In genomic region chr1:156920233-156921052, GRCh38 we compare ENCODE assay signal across 1 cellular context.
TF ChIP-seq lines count a peak whose summit lies in the region.

Gene LRRC71 (plus strand): TSS chr1:156920632. CDS start chr1:156920804, 172 bp downstream.

TF ChIP-seq in WTC11, 78 proteins besides CTCF, POLR2A, EP300 and RAD21 (continued from another document):
- TF ChIP-seq ZNF532 (CRISPR knock-in tag; IDR thresholded peaks at IDR 0.05; ENCODE audit: borderline replicate concordance) (no peak), ZNF138 (CRISPR knock-in tag; conservative IDR thresholded peaks at IDR 0.05) (no peak), CDX4 (CRISPR knock-in tag; IDR thresholded peaks at IDR 0.05; ENCODE audit: borderline replicate concordance) (no peak), ATF6 (CRISPR knock-in tag; IDR thresholded peaks at IDR 0.05) (no peak), ZNF219 (CRISPR knock-in tag; IDR thresholded peaks at IDR 0.05; ENCODE audit: borderline replicate concordance) (no peak), ZNF121 (CRISPR knock-in tag; IDR thresholded peaks at IDR 0.05) (no peak), CBFB (CRISPR knock-in tag; IDR thresholded peaks at IDR 0.05; ENCODE audit: low read depth) (no peak), FOXK1 (CRISPR knock-in tag; IDR thresholded peaks at IDR 0.05) (no peak), MYBL2 (CRISPR knock-in tag; IDR thresholded peaks at IDR 0.05) (no peak), IRF2 (CRISPR knock-in tag; IDR thresholded peaks at IDR 0.05; ENCODE audit: borderline replicate concordance, low read depth) (no peak), PRDM15 (CRISPR knock-in tag; IDR thresholded peaks at IDR 0.05) (peak; percentile 33; the same call in 1 of the 2 replicates), RORB (CRISPR knock-in tag; IDR thresholded peaks at IDR 0.05) (no peak), ZNF416 (CRISPR knock-in tag; IDR thresholded peaks at IDR 0.05) (0 out of 2 replicates have a peak, but pooled peaks have one; percentile 12), SP1 (CRISPR knock-in tag; conservative IDR thresholded peaks at IDR 0.05) (peak; percentile 48), ATF2 (CRISPR knock-in tag; IDR thresholded peaks at IDR 0.05; ENCODE audit: borderline replicate concordance, low read depth) (no peak)
